16 cellular contexts compared by ENCODE assay signal in genomic region chr1:20107351-20107750, GRCh38. TPM values are rescaled to one million over a fixed set of nuclear protein-coding genes. Genes with fewer than 3 reads are reported as not detected.
A peak's percentile ranks its signal among the peaks of the same experiment; 100 is the strongest.
DNase-seq lines count a peak whose midpoint lies in the region; TF ChIP-seq lines count a peak whose summit lies in the region.
"Had no signal": no experiment of that assay in that cellular context is flagged by ENCODE, and none has a peak within 500 bp of the region (broad histone marks: within the 10 kb centered on the region; RNA-seq: fewer than 3 reads in every experiment).

No MANE protein-coding gene starts in this region.

- no peak overlapping the region for H2AK5ac ChIP-seq in neuronal stem cell (ENCODE audit: low read depth, low read length)

- H3K27me3 ChIP-seq in endodermal cell (ENCODE audit: control insufficient read depth, insufficient read depth, low read length, poor library complexity, severe bottlenecking) (no peaks in the 10 kb centered on the region), neuronal stem cell (ENCODE audit: control insufficient read depth in 3 of 3, insufficient read depth in 3 of 3, low read depth in 1 of 3, low read length in 3 of 3) (no peaks in the 10 kb centered on the region)
- H3K27me3 ChIP-seq: BE2C had no signal

- no peak overlapping the region for H3K27ac Mint-ChIP-seq in endodermal cell
- H3K27ac Mint-ChIP-seq: CD4-positive, CD25-positive, alpha-beta regulatory T cell had no signal

- peaks cover under 1% of the 10 kb centered on the region for H3K27me3 Mint-ChIP-seq in endodermal cell (ENCODE audit: insufficient read depth)
- H3K27me3 Mint-ChIP-seq: IgD-negative memory B cell had no signal

- no peaks in the 10 kb centered on the region for H3K79me1 ChIP-seq in neuronal stem cell (ENCODE audit: low read depth, low read length)

- 67 to 92% methylated on average over 1 to 4 of the region's 4 CpGs for WGBS in endodermal cell (ENCODE audit: insufficient coverage in 1 of 2, insufficient read length in 1 of 2), 2 experiments
- whole genome bisulfite sequencing in neuronal stem cell (ENCODE audit: extremely low coverage in 2 of 2, insufficient read length in 2 of 2, insufficient replicate concordance in 1 of 2), 2 donors, result no CpG with 5 or more reads among the region's 4 CpGs

- peaks cover 2% of the 10 kb centered on the region for H3K9me3 Mint-ChIP-seq in endodermal cell
- H3K9me3 Mint-ChIP-seq: CD8-positive, alpha-beta memory T cell; IgD-negative memory B cell had no signal

- H3K9me3 ChIP-seq in endodermal cell (ENCODE audit: control insufficient read depth, low read length) (no peaks in the 10 kb centered on the region), neuronal stem cell (replicated peaks in 1 of 2; ENCODE audit: control insufficient read depth in 2 of 2, insufficient read depth in 1 of 2, low read depth in 1 of 2, low read length in 2 of 2) (no peaks in the 10 kb centered on the region)
- H3K9me3 ChIP-seq: BE2C had no signal

- TF ChIP-seq CTCF in VCaP (conservative IDR thresholded peaks at IDR 0.05) (no peak), endodermal cell (conservative IDR thresholded peaks at IDR 0.05) (no peak)

- no peak for DNase-seq in endodermal cell
- DNase-seq in neuronal stem cell (ENCODE audit: low spot score), result no peak
- no peak for DNase-seq in stimulated activated CD4-positive, alpha-beta T cell treated with anti-CD3 and anti-CD28 coated beads, Interleukin-2, amount 100 ng/mL, for 24 hours
- no peak for DNase-seq in HUDEP-2 (lab: John Stamatoyannopoulos, UW; ENCODE audit: unreplicated experiment in 76 of 76)
- DNase-seq in NCI-H226, result no peak
- DNase-seq: ACHN; BE2C; C1 segment of cervical spinal cord; CD4-positive, CD25-positive, alpha-beta regulatory T cell; CD8-positive, alpha-beta memory T cell; COR-L47; GM23248; HCEC 1CT had no signal

- peak overlapping the region; percentile 20 for H2AFZ ChIP-seq in neuronal stem cell (ENCODE audit: low read length)
- H2AFZ ChIP-seq: GM23248 had no signal

- H3K4me3 ChIP-seq in endodermal cell (ENCODE audit: low read length) (no peak overlapping the region), neuronal stem cell (ENCODE audit: low read length in 2 of 2) (no peak overlapping the region)
- H3K4me3 ChIP-seq: GM23248 had no signal

- H3K23ac ChIP-seq in neuronal stem cell (ENCODE audit: low read depth, low read length, poor library complexity), result no peak overlapping the region

- no peak overlapping the region for H4K8ac ChIP-seq in neuronal stem cell (ENCODE audit: low read depth, low read length)

- no peak overlapping the region for H2BK5ac ChIP-seq in neuronal stem cell (ENCODE audit: low read length)

- H3K4me1 Mint-ChIP-seq in endodermal cell, result no peaks in the 10 kb centered on the region
- H3K4me1 Mint-ChIP-seq: CD4-positive, CD25-positive, alpha-beta regulatory T cell; CD8-positive, alpha-beta memory T cell had no signal

- no peaks in the 10 kb centered on the region for H3K4me1 ChIP-seq in endodermal cell (ENCODE audit: control insufficient read depth, insufficient read depth, low read length)
- peaks cover 0 to 21% of the 10 kb centered on the region in 2 donors for H3K4me1 ChIP-seq in neuronal stem cell (ENCODE audit: control insufficient read depth in 2 of 2, insufficient read depth in 1 of 2, low read depth in 1 of 2, low read length in 2 of 2)
- H3K4me1 ChIP-seq: BE2C had no signal

- no peaks in the 10 kb centered on the region for H3K36me3 ChIP-seq in endodermal cell (ENCODE audit: control insufficient read depth, insufficient read depth, low read length)
- H3K36me3 ChIP-seq in neuronal stem cell (replicated peaks in 1 of 2; ENCODE audit: control insufficient read depth in 2 of 2, insufficient read depth in 2 of 2, low read length in 2 of 2), result no peaks in the 10 kb centered on the region
- H3K36me3 ChIP-seq: BE2C had no signal

- no peak overlapping the region for H3K14ac ChIP-seq in neuronal stem cell (ENCODE audit: low read length)

- no peak overlapping the region for H4K91ac ChIP-seq in neuronal stem cell (ENCODE audit: low read depth, low read length, poor library complexity)

- H3K18ac ChIP-seq in neuronal stem cell (ENCODE audit: low read length), result peak overlapping the region; percentile 32

- peak overlapping the region; percentile 82; the same call in 1 of the 2 replicates for H3K27ac ChIP-seq in VCaP
- peak overlapping the region; percentile 32 for H3K27ac ChIP-seq in endodermal cell (ENCODE audit: low read depth, low read length)
- H3K27ac ChIP-seq in neuronal stem cell (replicated peaks; ENCODE audit: low read length), result no peak overlapping the region
- H3K27ac ChIP-seq: GM23248 had no signal

- H2BK15ac ChIP-seq in neuronal stem cell (ENCODE audit: low read length), result no peak overlapping the region

- H2BK12ac ChIP-seq in neuronal stem cell (ENCODE audit: low read length), result no peak overlapping the region

- H3K4me3 Mint-ChIP-seq in endodermal cell, result no peak overlapping the region
- H3K4me3 Mint-ChIP-seq: CD8-positive, alpha-beta memory T cell; IgD-negative memory B cell had no signal

- no peak overlapping the region for H2BK120ac ChIP-seq in neuronal stem cell (ENCODE audit: low read depth, low read length)

- H3K4me2 ChIP-seq in neuronal stem cell (ENCODE audit: insufficient read depth, low read length, poor library complexity, severe bottlenecking), result no peak overlapping the region

- no peak overlapping the region for H3K4ac ChIP-seq in neuronal stem cell (ENCODE audit: low read length)

- no peaks in the 10 kb centered on the region for H3K36me3 Mint-ChIP-seq in endodermal cell (ENCODE audit: low read depth)
- H3K36me3 Mint-ChIP-seq: CD4-positive, CD25-positive, alpha-beta regulatory T cell; CD8-positive, alpha-beta memory T cell had no signal

- H3K9ac ChIP-seq in endodermal cell (ENCODE audit: extremely low read depth, low read length, poor library complexity, severe bottlenecking), result no peak overlapping the region
- no peak overlapping the region for H3K9ac ChIP-seq in neuronal stem cell (ENCODE audit: low read depth, low read length, poor library complexity)
- H3K9ac ChIP-seq: GM23248 had no signal

RNA-seq across cellular contexts. Expression of gene PLA2G2D, which starts 12.0 kb away (rescaled TPM):
- total RNA-seq in endodermal cell, result not detected
- not detected for polyA plus RNA-seq in endodermal cell (2013, experiment 1 of 2)
- polyA plus RNA-seq in endodermal cell (2013, experiment 2 of 2), result not detected
- polyA plus RNA-seq in neuronal stem cell (2013, experiment 1 of 2), result not detected
- polyA plus RNA-seq in neuronal stem cell (2013, experiment 2 of 2), result not detected
- total RNA-seq: CD4-positive, CD25-positive, alpha-beta regulatory T cell; CD8-positive, alpha-beta memory T cell; GM23248; HT-29 had no signal
- polyA plus RNA-seq: CD4-positive, CD25-positive, alpha-beta regulatory T cell; CD8-positive, alpha-beta memory T cell; GM23248 had no signal

RNA-seq across cellular contexts. Expression of gene PLA2G2F, which starts 31.8 kb away (rescaled TPM):
- total RNA-seq in endodermal cell, result not detected
- polyA plus RNA-seq in endodermal cell (2013, experiment 1 of 2), result not detected
- polyA plus RNA-seq in endodermal cell (2013, experiment 2 of 2), result not detected
- polyA plus RNA-seq in neuronal stem cell (2013, experiment 1 of 2), result not detected
- polyA plus RNA-seq in neuronal stem cell (2013, experiment 2 of 2), result not detected
- total RNA-seq: CD4-positive, CD25-positive, alpha-beta regulatory T cell; CD8-positive, alpha-beta memory T cell; GM23248 had no signal
- polyA plus RNA-seq: CD4-positive, CD25-positive, alpha-beta regulatory T cell; CD8-positive, alpha-beta memory T cell; GM23248; IgD-negative memory B cell had no signal

RNA-seq across cellular contexts. Expression of gene PLA2G5, which starts 37.4 kb away (rescaled TPM):
- not detected for total RNA-seq in endodermal cell
- polyA plus RNA-seq in endodermal cell (2013, experiment 1 of 2), result not detected
- not detected for polyA plus RNA-seq in endodermal cell (2013, experiment 2 of 2)
- polyA plus RNA-seq in neuronal stem cell (2013, experiment 1 of 2), result not detected
- polyA plus RNA-seq in neuronal stem cell (2013, experiment 2 of 2), result not detected
- total RNA-seq: CD4-positive, CD25-positive, alpha-beta regulatory T cell; CD8-positive, alpha-beta memory T cell; GM23248; HT-29 had no signal
- polyA plus RNA-seq: CD4-positive, CD25-positive, alpha-beta regulatory T cell; CD8-positive, alpha-beta memory T cell; IgD-negative memory B cell had no signal
